In genomic region chr12:6343518-6343917, GRCh38 we compare ENCODE assay signal across 16 cellular contexts. TPM values are rescaled to one million over a fixed set of nuclear protein-coding genes. Genes with fewer than 3 reads are reported as not detected.
DNase-seq lines count a peak whose midpoint lies in the region; ATAC-seq and TF ChIP-seq lines count a peak whose summit lies in the region.
"Had no signal": no experiment of that assay in that cellular context is flagged by ENCODE, and none has a peak within 500 bp of the region (broad histone marks: within the 10 kb centered on the region; RNA-seq: fewer than 3 reads in every experiment).

No MANE protein-coding gene starts in this region.

- no peak for TF ChIP-seq CTCF in adrenal gland (IDR thresholded peaks at IDR 0.05)
- no peak for TF ChIP-seq CTCF in tibial nerve (IDR thresholded peaks at IDR 0.05)

- H3K27ac ChIP-seq in adrenal gland (peak overlapping the region in 4 of 5 donors; percentile 33 to 98 (median 98)), tibial nerve (peak overlapping the region; percentile 97 to 99 (median 99))

- no peak for DNase-seq in activated CD4-positive, alpha-beta T cell treated with anti-CD3 and anti-CD28 coated beads, Interleukin-2, amount 10 ng/mL, durations not matched to agents 24 days and 14 days
- no peak for DNase-seq in activated CD4-positive, alpha-beta T cell treated with anti-CD3 and anti-CD28 coated beads for 48 hours
- DNase-seq in adrenal gland, result peak in 1 of 7 donors; percentile 39
- DNase-seq in myocyte (ENCODE audit: low read depth), result peak; percentile 73
- no peak for DNase-seq in tibial nerve (ENCODE audit: low spot score in 2 of 2)
- DNase-seq in G401 (ENCODE audit: low spot score), result no peak
- no peak for DNase-seq in NCI-H2227 treated with DMSO at 0.1 percent for 48 hours (lab: John Stamatoyannopoulos, UW)
- DNase-seq: activated CD4-positive, CD25-positive, alpha-beta regulatory T cell; activated gamma-delta T cell treated with Interleukin-2 at 50 U/mL for 16 hours; DMS53; hippocampal formation; midbrain; MV-4-11; NCI-H524; SHP77 treated with DMSO at 0.1 percent for 48 hours had no signal

- H3K4me3 ChIP-seq in adrenal gland (no peak overlapping the region), tibial nerve (no peak overlapping the region)

- TF ChIP-seq POLR2A in adrenal gland (IDR thresholded peaks at IDR 0.05) (no peak), tibial nerve (IDR thresholded peaks at IDR 0.05) (no peak)

- no peak for ATAC-seq in GM21360 (IDR thresholded peaks at IDR 0.05; ENCODE audit: unreplicated experiment)

- intact Hi-C loops in activated CD4-positive, alpha-beta T cell treated with anti-CD3 and anti-CD28 coated beads, Interleukin-2, amount 10 ng/mL, durations not matched to agents 24 days and 14 days (cut with micrococcal nuclease), result no loop called here
- intact Hi-C loops in adrenal gland (cut with DNase I), result no loop called here

- in situ Hi-C loops in G401 (cut with HindIII; ENCODE audit: low sequenced_read_pairs), result no loop called here

- H3K27me3 ChIP-seq in adrenal gland, result no peaks in the 10 kb centered on the region
- no peaks in the 10 kb centered on the region for H3K27me3 ChIP-seq in tibial nerve

- H3K36me3 Mint-ChIP-seq in activated CD4-positive, alpha-beta T cell treated with anti-CD3 and anti-CD28 coated beads, Interleukin-2, amount 10 ng/mL, durations not matched to agents 24 days and 14 days (ENCODE audit: low read depth), result peaks cover 5% of the 10 kb centered on the region

- H3K4me1 Mint-ChIP-seq in activated CD4-positive, alpha-beta T cell treated with anti-CD3 and anti-CD28 coated beads, Interleukin-2, amount 10 ng/mL, durations not matched to agents 24 days and 14 days, result peaks cover 45% of the 10 kb centered on the region

- 55 to 59% (median 56%) methylated on average over 5 of the region's 5 CpGs for WGBS in adrenal gland, 4 donors
- 21 to 36% methylated on average over 5 of the region's 5 CpGs for WGBS in tibial nerve, 2 donors

- H3K27me3 Mint-ChIP-seq in activated CD4-positive, alpha-beta T cell treated with anti-CD3 and anti-CD28 coated beads, Interleukin-2, amount 10 ng/mL, durations not matched to agents 24 days and 14 days, result no peaks in the 10 kb centered on the region

- H3K9me3 ChIP-seq in adrenal gland (replicated peaks in 1 of 3) (no peaks in the 10 kb centered on the region), tibial nerve (no peaks in the 10 kb centered on the region)

- H3K36me3 ChIP-seq in adrenal gland (replicated peaks in 1 of 2), result no peaks in the 10 kb centered on the region
- H3K36me3 ChIP-seq in tibial nerve, result no peaks in the 10 kb centered on the region

- peaks cover 4% of the 10 kb centered on the region for H3K9me3 Mint-ChIP-seq in activated CD4-positive, alpha-beta T cell treated with anti-CD3 and anti-CD28 coated beads, Interleukin-2, amount 10 ng/mL, durations not matched to agents 24 days and 14 days

- peak overlapping the region; percentile 10 for H3K27ac Mint-ChIP-seq in activated CD4-positive, alpha-beta T cell treated with anti-CD3 and anti-CD28 coated beads, Interleukin-2, amount 10 ng/mL, durations not matched to agents 24 days and 14 days

- TF ChIP-seq EP300 in tibial nerve (IDR thresholded peaks at IDR 0.05), result no peak

- H3K4me1 ChIP-seq in adrenal gland (replicated peaks in 1 of 2) (peaks cover 44 to 64% of the 10 kb centered on the region in 2 donors), tibial nerve (peaks cover 4 to 79% (median 46%) of the 10 kb centered on the region in 4 donors)

- no peak overlapping the region for H3K4me3 Mint-ChIP-seq in activated CD4-positive, alpha-beta T cell treated with anti-CD3 and anti-CD28 coated beads, Interleukin-2, amount 10 ng/mL, durations not matched to agents 24 days and 14 days

RNA-seq across cellular contexts. Expression of gene TNFRSF1A, which starts 1.6 kb away (rescaled TPM):
- 52.7 and 54.4 TPM in 2 replicates for total RNA-seq in activated CD4-positive, alpha-beta T cell treated with anti-CD3 and anti-CD28 coated beads, Interleukin-2, amount 10 ng/mL, durations not matched to agents 24 days and 14 days
- total RNA-seq in adrenal gland (100 to 1,000 TPM; 181 to 386 (median 262) TPM), myocyte (147 and 150 TPM in 2 replicates), tibial nerve (100 to 1,000 TPM; 196 to 437 (median 306) TPM)
- 100 to 1,000 TPM in 2 of 3 donors, 10 to 100 TPM in 1; 91.8 to 167 (median 160) TPM for polyA plus RNA-seq in adrenal gland
- polyA plus RNA-seq in myocyte (2012), result 140 TPM
- 87.6 and 118 TPM in 2 replicates for total RNA-seq in G401 (2014; rRNA removed; shearing (Covaris generic))

RNA-seq across cellular contexts. Expression of gene SCNN1A, which starts 31.8 kb away (rescaled TPM):
- not detected in 2 replicates for total RNA-seq in activated CD4-positive, alpha-beta T cell treated with anti-CD3 and anti-CD28 coated beads, Interleukin-2, amount 10 ng/mL, durations not matched to agents 24 days and 14 days
- total RNA-seq in adrenal gland (10 to 100 TPM in 7 of 8 donors, 1 to 10 TPM in 1; 7.6 to 38.0 (median 17.3) TPM), myocyte (0.13 and 1.0 TPM in 2 replicates), tibial nerve (10 to 100 TPM; 15.9 to 46.5 (median 18.8) TPM)
- polyA plus RNA-seq in adrenal gland, result 1 to 10 TPM; 4.3 to 5.3 (median 5.1) TPM
- 0.59 TPM for polyA plus RNA-seq in myocyte (2012)
- total RNA-seq in G401 (2014; rRNA removed; shearing (Covaris generic)), result 28.7 and 67.9 TPM in 2 replicates

RNA-seq across cellular contexts. Expression of gene PLEKHG6, which starts 33.0 kb away (rescaled TPM):
- total RNA-seq in activated CD4-positive, alpha-beta T cell treated with anti-CD3 and anti-CD28 coated beads, Interleukin-2, amount 10 ng/mL, durations not matched to agents 24 days and 14 days, result not detected in 2 replicates
- 1 to 10 TPM in 2 of 8 donors, under 1 TPM in 5, not detected in 1; 0.23 to 1.9 (median 0.51) TPM for total RNA-seq in adrenal gland
- 1 to 10 TPM in 1 of 3 donors, under 1 TPM in 1, not detected in 1; 0.32 to 5.8 TPM for polyA plus RNA-seq in adrenal gland
- not detected in 2 replicates for total RNA-seq in myocyte
- 0.59 TPM for polyA plus RNA-seq in myocyte (2012)
- 10 to 100 TPM in 1 of 4 donors, 1 to 10 TPM in 2, not detected in 1; 2.9 to 15.3 (median 7.6) TPM for total RNA-seq in tibial nerve
- total RNA-seq in G401 (2014; rRNA removed; shearing (Covaris generic)), result 0.06 and 0.14 TPM in 2 replicates

RNA-seq across cellular contexts. Expression of gene LTBR, which starts 40.4 kb away (rescaled TPM):
- total RNA-seq in activated CD4-positive, alpha-beta T cell treated with anti-CD3 and anti-CD28 coated beads, Interleukin-2, amount 10 ng/mL, durations not matched to agents 24 days and 14 days, result 1.7 and 2.1 TPM in 2 replicates
- 100 to 1,000 TPM; 108 to 295 (median 174) TPM for total RNA-seq in adrenal gland
- 100 to 1,000 TPM in 2 of 3 donors, 10 to 100 TPM in 1; 71.0 to 165 (median 119) TPM for polyA plus RNA-seq in adrenal gland
- 135 and 146 TPM in 2 replicates for total RNA-seq in myocyte
- 103 TPM for polyA plus RNA-seq in myocyte (2012)
- total RNA-seq in tibial nerve, result 100 to 1,000 TPM; 119 to 234 (median 151) TPM
- 0.86 and 10.1 TPM in 2 replicates for total RNA-seq in G401 (2014; rRNA removed; shearing (Covaris generic))
